Comparison of ENCODE assay signal across 7 cellular contexts in genomic region chr5:179990525-179990924, GRCh38.
DNase-seq lines count a peak whose midpoint lies in the region; ATAC-seq, FAIRE-seq and TF ChIP-seq lines count a peak whose summit lies in the region.
"Not testable (repeated sequence)": the region's sequence is repeated elsewhere in the genome, so short reads cannot be mapped to it uniquely, and the experiment has no call there.

No MANE protein-coding gene starts in this region.

- 87% methylated on average over 7 of the region's 8 CpGs for WGBS in HepG2 (ENCODE audit: low lambda C conversion rate)

- POLR2A ChIA-PET in HCT116 (lab: Charles Lee); HepG2 (lab: Yijun Ruan, JAX): not testable (repeated sequence)

- ATAC-seq in HCT116: 0 out of 2 replicates have a peak, but pooled peaks have one; percentile 42
- not testable (repeated sequence) for ATAC-seq in HepG2

- not testable (repeated sequence) for H3K36me3 ChIP-seq in BE2C; HCT116 (ENCODE audit: control insufficient read depth in 1 of 2, insufficient read depth in 2 of 2, low read length in 2 of 2); OCI-LY3 (replicated peaks; ENCODE audit: low read depth, low read length); WERI-Rb-1; HepG2 (replicated peaks in 1 of 2; ENCODE audit: control insufficient read depth in 1 of 2, insufficient read depth in 2 of 2, low read length in 2 of 2)

- not testable (repeated sequence) for DNase-seq in BE2C; HCT116 (ENCODE audit: low read depth, low spot score); WERI-Rb-1; choroid plexus epithelial cell (ENCODE audit: low read depth); HepG2 (ENCODE audit: low spot score)

- not testable (repeated sequence) for H4K20me1 ChIP-seq in HCT116 (ENCODE audit: insufficient read depth); OCI-LY3 (ENCODE audit: insufficient read depth, low read length); HepG2 (ENCODE audit: insufficient read depth, low read length)

- FAIRE-seq in HepG2 (lab: Jason Lieb, UNC): not testable (repeated sequence)

- not testable (repeated sequence) for BruUV-seq in HCT116 (replicated peaks; lab: Mats Ljungman, UMichigan); HepG2 (replicated peaks; lab: Mats Ljungman, UMichigan)

- CTCF ChIA-PET in HCT116 (lab: Charles Lee): interaction anchor here (1.2 kb wide), 1 partner anchor 189 kb away, joined by 4 read pairs; no protein-coding TSS in a partner anchor
- CTCF ChIA-PET in HepG2 (lab: Yijun Ruan, JAX; ENCODE audit: low intra/inter-chr PET ratio, low total read pairs): not testable (repeated sequence)

- not testable (repeated sequence) for H2AFZ ChIP-seq in HCT116 (ENCODE audit: low read depth, low read length, poor library complexity, severe bottlenecking); OCI-LY3 (ENCODE audit: low read depth, low read length); HepG2 (ENCODE audit: low read length)

- not testable (repeated sequence) for H3K4me2 ChIP-seq in HCT116 (ENCODE audit: low read length); OCI-LY3 (ENCODE audit: low read length); HepG2 (ENCODE audit: low read depth, low read length)

- not testable (repeated sequence) for H3K9ac ChIP-seq in HCT116 (ENCODE audit: low read length); OCI-LY3 (ENCODE audit: low read length); HepG2 (ENCODE audit: insufficient read depth, low read depth, low read length)

- not testable (repeated sequence) for H3K79me2 ChIP-seq in HCT116 (ENCODE audit: insufficient read depth, low read length); OCI-LY3 (ENCODE audit: low read length); HepG2 (ENCODE audit: insufficient read depth, low read length)

- not testable (repeated sequence) for H3K27ac ChIP-seq in HCT116 (ENCODE audit: low read depth, low read length); OCI-LY3 (ENCODE audit: low read length); WERI-Rb-1; HepG2 (ENCODE audit: extremely low read length, insufficient read depth, low read length)

- TF ChIP-seq CTCF in BE2C (IDR thresholded peaks at IDR 0.05; ENCODE audit: low read depth, low read length) (peak; percentile 13; the same call in 1 of the 2 replicates), GM12872 (IDR thresholded peaks at IDR 0.05; ENCODE audit: insufficient read depth, low read depth, low read length) (peak; percentile 19; the same call in 1 of the 3 replicates), HCT116 (IDR thresholded peaks at IDR 0.05 in 2 of 3, conservative IDR thresholded peaks at IDR 0.05 in 1 of 3; ENCODE audit: borderline replicate concordance in 1 of 3, insufficient read depth in 1 of 3, low read depth in 2 of 3, low read length in 2 of 3) (peak; percentile 17 to 35 (median 31); a peak in 4 of 6 replicates), OCI-LY3 (IDR thresholded peaks at IDR 0.05; ENCODE audit: low read depth, low read length) (peak; percentile 50), WERI-Rb-1 (IDR thresholded peaks at IDR 0.05; ENCODE audit: low read depth, low read length) (0 out of 2 replicates have a peak, but pooled peaks have one; percentile 8), choroid plexus epithelial cell (conservative IDR thresholded peaks at IDR 0.05; ENCODE audit: low read depth, low read length) (peak; percentile 12), HepG2 (CRISPR knock-in tag; IDR thresholded peaks at IDR 0.05) (peak; percentile 51)

- in situ Hi-C loops in HepG2 (cut with HindIII; ENCODE audit: extremely low pct_ligation_motif_present, low pct_unique_long_range_greater_than_20kb): not testable (repeated sequence)

- TF ChIP-seq RAD21 in HCT116 (IDR thresholded peaks at IDR 0.05; ENCODE audit: low read depth): peak; percentile 38; the same call in 1 of the 2 replicates
- not testable (repeated sequence) for TF ChIP-seq RAD21 in HepG2 (CRISPR knock-in tag; IDR thresholded peaks at IDR 0.05)

- TF ChIP-seq EP300 in HepG2 (IDR thresholded peaks at IDR 0.05; ENCODE audit: low read depth in 2 of 2, low read length in 2 of 2); HepG2 (CRISPR knock-in tag; IDR thresholded peaks at IDR 0.05; ENCODE audit: borderline replicate concordance): not testable (repeated sequence)

- not testable (repeated sequence) for H3K27me3 ChIP-seq in BE2C; HCT116 (ENCODE audit: insufficient read depth, low read length); WERI-Rb-1 (ENCODE audit: insufficient read depth, low read depth, severe bottlenecking); HepG2 (ENCODE audit: control insufficient read depth in 1 of 2, insufficient read depth in 2 of 2, low read length in 2 of 2)
- peaks cover 11% of the 10 kb centered on the region for H3K27me3 ChIP-seq in OCI-LY3 (ENCODE audit: low read depth, low read length)

- intact Hi-C loops in HCT116 (cut with micrococcal nuclease); HepG2 (cut with micrococcal nuclease; ENCODE audit: unreplicated experiment): not testable (repeated sequence)

- not testable (repeated sequence) for H3K9me2 ChIP-seq in HCT116 (ENCODE audit: insufficient read depth)

- RAD21 ChIA-PET in HCT116 (lab: Charles Lee; ENCODE audit: low non-redundant PET in 1 of 2, low total read pairs in 2 of 2, uncharacterized antibody in 2 of 2, unreplicated experiment in 2 of 2): not testable (repeated sequence)

- not testable (repeated sequence) for H3K4me1 ChIP-seq in BE2C; HCT116 (ENCODE audit: control insufficient read depth in 1 of 2, insufficient read depth in 2 of 2, low read length in 2 of 2); OCI-LY3 (ENCODE audit: low read length); HepG2 (ENCODE audit: insufficient read depth, low read length)

- H3K9me3 ChIP-seq in BE2C; HCT116 (ENCODE audit: control insufficient read depth in 1 of 2, insufficient read depth in 1 of 2, low read depth in 1 of 2, low read length in 2 of 2); OCI-LY3 (ENCODE audit: insufficient read depth, low read length); WERI-Rb-1 (ENCODE audit: severe bottlenecking); HepG2 (ENCODE audit: low read length): not testable (repeated sequence)

- TF ChIP-seq POLR2A in HCT116 (IDR thresholded peaks at IDR 0.05; ENCODE audit: borderline replicate concordance, extremely low read depth, insufficient read depth, insufficient read length); HepG2 (IDR thresholded peaks at IDR 0.05; ENCODE audit: insufficient read depth in 1 of 2, low read depth in 2 of 2, low read length in 2 of 2): not testable (repeated sequence)

- not testable (repeated sequence) for H3K4me3 ChIP-seq in BE2C (ENCODE audit: low read depth, low read length); HCT116 (replicated peaks in 1 of 2; ENCODE audit: low read depth in 1 of 2, low read length in 2 of 2); OCI-LY3 (ENCODE audit: low read length); WERI-Rb-1 (ENCODE audit: low read depth, low read length); choroid plexus epithelial cell (ENCODE audit: low read depth, low read length); HepG2 (replicated peaks in 1 of 3; ENCODE audit: insufficient read depth in 1 of 3, low read depth in 2 of 3, low read length in 3 of 3)

TF ChIP-seq in HepG2, 621 proteins besides CTCF, POLR2A, EP300 and RAD21:
- TF ChIP-seq ZBTB33 (CRISPR knock-in tag; IDR thresholded peaks at IDR 0.05): peak; percentile 99
- TF ChIP-seq STAG1 (CRISPR knock-in tag; IDR thresholded peaks at IDR 0.05): peak; percentile 48
